Comparison of ENCODE assay signal across 2 cellular contexts in genomic region chr2:19873014-19873413, GRCh38.
TF ChIP-seq lines count a peak whose summit lies in the region.

No MANE protein-coding gene starts in this region.

TF ChIP-seq in GM12878, 131 proteins besides CTCF, POLR2A, EP300 and RAD21:
- TF ChIP-seq RUNX3 (IDR thresholded peaks at IDR 0.05; ENCODE audit: low read length), result peak; percentile 14; the same call in 1 of the 2 replicates
- no peak for TF ChIP-seq PML (IDR thresholded peaks at IDR 0.05; ENCODE audit: low read length)

TF ChIP-seq in HepG2, 621 proteins besides CTCF, POLR2A, EP300 and RAD21:
- peak; percentile 97 for TF ChIP-seq MNT (IDR thresholded peaks at IDR 0.05)
- no peak for TF ChIP-seq ZNF382 (CRISPR knock-in tag; IDR thresholded peaks at IDR 0.05; ENCODE audit: borderline replicate concordance)
- no peak for TF ChIP-seq KLF13 (CRISPR knock-in tag; IDR thresholded peaks at IDR 0.05)
- TF ChIP-seq, protein P1, sequence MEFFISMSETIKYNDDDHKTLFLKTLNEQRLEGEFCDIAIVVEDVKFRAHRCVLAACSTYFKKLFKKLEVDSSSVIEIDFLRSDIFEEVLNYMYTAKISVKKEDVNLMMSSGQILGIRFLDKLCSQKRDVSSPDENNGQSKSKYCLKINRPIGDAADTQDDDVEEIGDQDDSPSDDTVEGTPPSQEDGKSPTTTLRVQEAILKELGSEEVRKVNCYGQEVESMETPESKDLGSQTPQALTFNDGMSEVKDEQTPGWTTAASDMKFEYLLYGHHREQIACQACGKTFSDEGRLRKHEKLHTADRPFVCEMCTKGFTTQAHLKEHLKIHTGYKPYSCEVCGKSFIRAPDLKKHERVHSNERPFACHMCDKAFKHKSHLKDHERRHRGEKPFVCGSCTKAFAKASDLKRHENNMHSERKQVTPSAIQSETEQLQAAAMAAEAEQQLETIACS (CRISPR knock-in tag; IDR thresholded peaks at IDR 0.05), result no peak
- no peak for TF ChIP-seq ZNF878 (CRISPR knock-in tag; IDR thresholded peaks at IDR 0.05)
- TF ChIP-seq MAFK (conservative IDR thresholded peaks at IDR 0.05 in 1 of 2, IDR thresholded peaks at IDR 0.05 in 1 of 2; ENCODE audit: low read length in 2 of 2), result no peak
- no peak for TF ChIP-seq ZNF615 (CRISPR knock-in tag; IDR thresholded peaks at IDR 0.05; ENCODE audit: borderline replicate concordance)
